In the genomic region with DNA sequence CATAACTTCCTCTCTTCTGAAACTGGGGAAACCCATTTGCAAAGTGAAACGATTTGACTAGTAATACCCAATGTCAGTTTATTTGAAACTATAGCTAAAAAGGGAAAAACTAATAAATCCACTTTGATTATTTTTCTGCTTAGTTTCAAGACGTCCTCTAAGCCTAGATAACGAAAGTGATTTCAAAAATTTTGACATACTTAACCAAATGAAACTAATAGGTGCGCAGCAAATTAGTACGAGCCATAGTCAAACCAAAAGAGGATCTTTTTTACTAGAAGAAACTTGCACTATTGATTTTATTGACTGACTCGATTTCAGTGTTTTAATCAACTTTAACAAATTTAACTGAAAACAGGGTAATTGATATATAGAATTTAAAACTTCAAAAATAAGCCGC, we compare ENCODE assay signal across 19 cellular contexts. TPM values are rescaled to one million over a fixed set of nuclear protein-coding genes. Genes with fewer than 3 reads are reported as not detected.
DNase-seq lines count a peak whose midpoint lies in the region; ATAC-seq and TF ChIP-seq lines count a peak whose summit lies in the region.
"Had no signal": no experiment of that assay in that cellular context is flagged by ENCODE, and none has a peak within 500 bp of the region (broad histone marks: within the 10 kb centered on the region; RNA-seq: fewer than 3 reads in every experiment).

No MANE protein-coding gene starts in this region.

- peak overlapping the region; percentile 22; the same call in 1 of the 2 replicates for H3K9ac ChIP-seq in iPS-20b (ENCODE audit: low read depth, low read length)
- H3K9ac ChIP-seq: parathyroid adenoma had no signal

- H3K36me3 ChIP-seq in ACC112 (ENCODE audit: insufficient read depth, low read length) = no peaks in the 10 kb centered on the region
- no peaks in the 10 kb centered on the region for H3K36me3 ChIP-seq in PC-9 (ENCODE audit: low read depth)
- H3K36me3 ChIP-seq in iPS-20b (ENCODE audit: insufficient read depth, low read depth, low read length) = no peaks in the 10 kb centered on the region

- H3K27me3 ChIP-seq in ACC112 (ENCODE audit: insufficient read depth, low read length) (peaks cover 97% of the 10 kb centered on the region), PC-9 (ENCODE audit: insufficient read depth, low read depth) (peaks cover 16% of the 10 kb centered on the region; the same call in 1 of the 2 replicates), iPS-20b (ENCODE audit: insufficient read depth, low read length) (peaks cover 68% of the 10 kb centered on the region)

- no peaks in the 10 kb centered on the region; the same call in 1 of the 2 replicates for H3K9me2 ChIP-seq in PC-9 (ENCODE audit: insufficient read depth)

- no TSS peak for BruUV-seq in PC-9 (replicated peaks; lab: Mats Ljungman, UMichigan)

- H3K9me3 ChIP-seq in PC-9 (ENCODE audit: insufficient read depth, low read depth) (no peaks in the 10 kb centered on the region), iPS-20b (ENCODE audit: insufficient read depth, low read depth, low read length) (no peaks in the 10 kb centered on the region)

- no peak for TF ChIP-seq CTCF in PC-9 (conservative IDR thresholded peaks at IDR 0.05)

- no peaks in the 10 kb centered on the region for H4K20me1 ChIP-seq in PC-9 (ENCODE audit: insufficient read depth)

- peak overlapping the region; percentile 32; the same call in 1 of the 2 replicates for H3K4me3 ChIP-seq in ACC112 (ENCODE audit: low read depth, low read length)
- no peak overlapping the region; the same call in 1 of the 2 replicates for H3K4me3 ChIP-seq in PC-9
- peak overlapping the region; percentile 94 for H3K4me3 ChIP-seq in iPS-20b (ENCODE audit: low read length)

- H3K4me1 ChIP-seq in ACC112 (ENCODE audit: control insufficient read depth, insufficient read depth, low read length, unreplicated experiment) (no peaks in the 10 kb centered on the region), PC-9 (replicated peaks; ENCODE audit: insufficient read depth) (no peaks in the 10 kb centered on the region), iPS-20b (ENCODE audit: insufficient read depth, low read length) (peaks cover 65% of the 10 kb centered on the region; the same call in 1 of the 2 replicates)

- ATAC-seq in GM18867 (IDR thresholded peaks at IDR 0.05; ENCODE audit: unreplicated experiment) (peak; percentile 32), HG03442 (IDR thresholded peaks at IDR 0.05; ENCODE audit: unreplicated experiment) (no peak)
- ATAC-seq: HCT116 had no signal

- H3K79me2 ChIP-seq in ACC112 (ENCODE audit: control insufficient read depth, insufficient read depth, low read length, unreplicated experiment) (no peaks in the 10 kb centered on the region), PC-9 (ENCODE audit: low read depth) (no peaks in the 10 kb centered on the region)
- H3K79me2 ChIP-seq: parathyroid adenoma had no signal

- peak in 1 of 2 experiments; percentile 23 for DNase-seq in PC-9
- DNase-seq in DMS153 treated with DMSO at 0.1 percent for 48 hours (lab: John Stamatoyannopoulos, UW; ENCODE audit: unreplicated experiment) = no peak
- no peak for DNase-seq in effector CD8-positive, alpha-beta T cell (lab: John Stamatoyannopoulos, UW)
- DNase-seq in posterior vena cava (ENCODE audit: low spot score) = no peak
- DNase-seq: activated naive CD8-positive, alpha-beta T cell treated with anti-CD3 and anti-CD28 coated beads, Interleukin-2, amount 10 ng/mL, durations not matched to agents 7 days and 5 days; AML-193; hippocampal formation; NCI-H1694; NCI-H524 treated with DMSO at 0.1 percent for 48 hours; stimulated activated CD8-positive, alpha-beta memory T cell treated with anti-CD3 and anti-CD28 coated beads, Interleukin-4, amount 100 ng/mL, for 48 hours had no signal

- CTCF ChIA-PET in PC-9 (lab: Charles Lee) = no interaction called here

- peak overlapping the region; percentile 77; the same call in 1 of the 2 replicates for H3K4me2 ChIP-seq in PC-9

- intact Hi-C loops in PC-9 (cut with micrococcal nuclease; ENCODE audit: unreplicated experiment) = loop anchor here (5.0 kb wide), 1 partner anchor 1089 kb away; a partner anchor contains a TSS
- intact Hi-C loops in posterior vena cava (cut with DNase I) = no loop called here

- H3K27ac ChIP-seq in ACC112 (ENCODE audit: low read depth, low read length) (no peak overlapping the region), PC-9 (no peak overlapping the region), iPS-20b (ENCODE audit: low read length) (no peak overlapping the region)
- H3K27ac ChIP-seq: parathyroid adenoma had no signal

- H2AFZ ChIP-seq in ACC112 (ENCODE audit: low read length, unreplicated experiment) (no peak overlapping the region), PC-9 (no peak overlapping the region)

- peaks cover 6% of the 10 kb centered on the region; the same call in 1 of the 2 replicates for H3F3A ChIP-seq in PC-9 (ENCODE audit: insufficient read depth, low read depth)

- POLR2A ChIA-PET in PC-9 (lab: Charles Lee; ENCODE audit: unreplicated experiment) = no interaction called here

RNA-seq across cellular contexts. Expression of a gene that starts 9.9 kb away (rescaled TPM):
- total RNA-seq in PC-9 (2021) = not detected in 2 replicates
- total RNA-seq in posterior vena cava = not detected
- total RNA-seq: activated CD8-positive, alpha-beta memory T cell treated with anti-CD3 and anti-CD28 coated beads for 36 hours; activated naive CD8-positive, alpha-beta T cell treated with anti-CD3 and anti-CD28 coated beads, Interleukin-2, amount 10 ng/mL, durations not matched to agents 7 days and 5 days; chondrocyte; lung microvascular endothelial cell had no signal
